ENCODE assay signal across 14 cellular contexts in genomic region chr20:33671573-33672288, GRCh38. TPM values are rescaled to one million over a fixed set of nuclear protein-coding genes. Genes with fewer than 3 reads are reported as not detected.
DNase-seq lines count a peak whose midpoint lies in the region; ATAC-seq, FAIRE-seq and TF ChIP-seq lines count a peak whose summit lies in the region.
"Had no signal": no experiment of that assay in that cellular context is flagged by ENCODE, and none has a peak within 500 bp of the region (broad histone marks: within the 10 kb centered on the region; RNA-seq: fewer than 3 reads in every experiment).

No MANE protein-coding gene starts in this region.

- no peak overlapping the region for H3K4me3 Mint-ChIP-seq in activated CD8-positive, alpha-beta memory T cell treated with anti-CD3 and anti-CD28 coated beads, Interleukin-2, amount 10 ng/mL, durations not matched to agents 7 days and 5 days

- H3K9ac ChIP-seq in kidney (ENCODE audit: low read length in 2 of 2) = no peak overlapping the region
- H3K9ac ChIP-seq: parathyroid adenoma had no signal

- TF ChIP-seq CTCF in RWPE1 (conservative IDR thresholded peaks at IDR 0.05; ENCODE audit: low read depth) = no peak
- TF ChIP-seq CTCF in gastroesophageal sphincter (IDR thresholded peaks at IDR 0.05) = no peak
- no peak for TF ChIP-seq CTCF in stomach (IDR thresholded peaks at IDR 0.05)
- no peak for TF ChIP-seq CTCF in body of pancreas (IDR thresholded peaks at IDR 0.05)
- no peak for TF ChIP-seq CTCF in kidney (IDR thresholded peaks at IDR 0.05; ENCODE audit: borderline replicate concordance, extremely low read depth, insufficient read depth)

- no peaks in the 10 kb centered on the region for H3K27me3 Mint-ChIP-seq in activated CD8-positive, alpha-beta memory T cell treated with anti-CD3 and anti-CD28 coated beads, Interleukin-2, amount 10 ng/mL, durations not matched to agents 7 days and 5 days

- H3K4me1 ChIP-seq in gastroesophageal sphincter (peaks cover 0 to 95% (median 40%) of the 10 kb centered on the region in 3 donors), stomach (peaks cover 54 to 93% (median 89%) of the 10 kb centered on the region in 4 donors), body of pancreas (peaks cover 48% of the 10 kb centered on the region), kidney (ENCODE audit: control insufficient read depth in 1 of 2, insufficient read depth in 1 of 2, low read depth in 1 of 2, low read length in 2 of 2) (peaks cover 4 to 31% of the 10 kb centered on the region in 2 donors)

- ATAC-seq in activated CD8-positive, alpha-beta memory T cell treated with anti-CD3 and anti-CD28 coated beads, Interleukin-2, amount 10 ng/mL, durations not matched to agents 7 days and 5 days = no peak
- ATAC-seq in gastroesophageal sphincter (no peak), body of pancreas (no peak)

- H3K27me3 ChIP-seq in gastroesophageal sphincter (no peaks in the 10 kb centered on the region), stomach (no peaks in the 10 kb centered on the region), body of pancreas (no peaks in the 10 kb centered on the region)

- peaks cover 0 to 36% of the 10 kb centered on the region in 2 donors for H3K36me3 ChIP-seq in gastroesophageal sphincter
- peaks cover 0 to 33% (median 23%) of the 10 kb centered on the region in 4 donors for H3K36me3 ChIP-seq in stomach
- peaks cover 0 to 3% of the 10 kb centered on the region in 2 donors for H3K36me3 ChIP-seq in body of pancreas (replicated peaks in 1 of 2; ENCODE audit: insufficient read depth in 1 of 2, low read depth in 2 of 2)
- H3K36me3 ChIP-seq in kidney (ENCODE audit: control insufficient read depth in 1 of 2, insufficient read depth in 2 of 2, low read length in 2 of 2) = peaks cover 0 to 5% of the 10 kb centered on the region in 2 donors

- POLR2A ChIA-PET in RWPE1 (lab: Yijun Ruan, JAX; ENCODE audit: low non-redundant PET) = interaction anchor here (0.5 kb wide), 1 partner anchor 278 kb away, joined by 3 read pairs; no protein-coding TSS in a partner anchor

- FAIRE-seq in kidney (lab: Jason Lieb, UNC) = no peak

- TF ChIP-seq POLR2A in gastroesophageal sphincter (IDR thresholded peaks at IDR 0.05) (no peak), stomach (IDR thresholded peaks at IDR 0.05) (no peak), body of pancreas (IDR thresholded peaks at IDR 0.05) (no peak)

- H3K4me1 Mint-ChIP-seq in activated CD8-positive, alpha-beta memory T cell treated with anti-CD3 and anti-CD28 coated beads, Interleukin-2, amount 10 ng/mL, durations not matched to agents 7 days and 5 days = peaks cover 44% of the 10 kb centered on the region

- no peaks in the 10 kb centered on the region for H3K9me3 ChIP-seq in gastroesophageal sphincter
- H3K9me3 ChIP-seq in stomach = no peaks in the 10 kb centered on the region
- no peaks in the 10 kb centered on the region for H3K9me3 ChIP-seq in body of pancreas
- no peaks in the 10 kb centered on the region for H3K9me3 ChIP-seq in kidney (ENCODE audit: control insufficient read depth in 1 of 2, low read length in 2 of 2)

- TF ChIP-seq EP300 in gastroesophageal sphincter (IDR thresholded peaks at IDR 0.05) (no peak), stomach (IDR thresholded peaks at IDR 0.05) (no peak)

- H3K9me3 Mint-ChIP-seq in activated CD8-positive, alpha-beta memory T cell treated with anti-CD3 and anti-CD28 coated beads, Interleukin-2, amount 10 ng/mL, durations not matched to agents 7 days and 5 days (ENCODE audit: low read depth) = no peaks in the 10 kb centered on the region

- peak overlapping the region; percentile 3 for H3K27ac Mint-ChIP-seq in activated CD8-positive, alpha-beta memory T cell treated with anti-CD3 and anti-CD28 coated beads, Interleukin-2, amount 10 ng/mL, durations not matched to agents 7 days and 5 days

- intact Hi-C loops in stomach (cut with DNase I; ENCODE audit: low total_unique reads) = no loop called here
- intact Hi-C loops in body of pancreas (cut with DNase I) = loop anchor here (5.0 kb wide), 1 partner anchor 209 kb away; no protein-coding TSS in a partner anchor
- intact Hi-C loops in kidney (cut with DNase I) = no loop called here

- H3K36me3 Mint-ChIP-seq in activated CD8-positive, alpha-beta memory T cell treated with anti-CD3 and anti-CD28 coated beads, Interleukin-2, amount 10 ng/mL, durations not matched to agents 7 days and 5 days = peaks cover 7% of the 10 kb centered on the region

- H3K4me3 ChIP-seq in gastroesophageal sphincter (no peak overlapping the region), stomach (no peak overlapping the region), body of pancreas (no peak overlapping the region), kidney (ENCODE audit: low read length in 2 of 2) (no peak overlapping the region)
- H3K4me3 ChIP-seq: lung had no signal

- CTCF ChIA-PET in activated CD8-positive, alpha-beta memory T cell treated with anti-CD3 and anti-CD28 coated beads, Interleukin-2, amount 10 ng/mL, durations not matched to agents 7 days and 5 days (lab: Charles Lee) = interaction anchor here (0.8 to 1.0 kb wide), 4 partner anchors 12 to 214 kb away, joined by 3 to 4 read pairs (median 3); partner anchors contain the start of gene ZNF341
- CTCF ChIA-PET in RWPE1 (lab: Yijun Ruan, JAX) = interaction anchor here (0.6 kb wide), 1 partner anchor 14 kb away, joined by 3 read pairs; no protein-coding TSS in a partner anchor

- H3K27ac ChIP-seq in RWPE1 = peak overlapping the region; percentile 88
- H3K27ac ChIP-seq in gastroesophageal sphincter = peak overlapping the region in 3 of 4 donors; percentile 93 to 97 (median 95)
- H3K27ac ChIP-seq in stomach = peak overlapping the region; percentile 5 to 94 (median 90)
- H3K27ac ChIP-seq in body of pancreas = no peak overlapping the region
- H3K27ac ChIP-seq in kidney (ENCODE audit: low read depth in 2 of 2, low read length in 2 of 2) = no peak overlapping the region
- H3K27ac ChIP-seq: parathyroid adenoma had no signal

- 72 to 83% methylated on average over 3 to 6 of the region's 8 CpGs for WGBS in gastroesophageal sphincter (ENCODE audit: low coverage in 1 of 2), 2 donors
- WGBS in stomach, 5 donors = 68 to 76% (median 72%) methylated on average over 7 to 8 of the region's 8 CpGs
- WGBS in body of pancreas, 2 donors = 79 to 80% methylated on average over 5 to 8 of the region's 8 CpGs

- no peak for DNase-seq in activated CD8-positive, alpha-beta memory T cell treated with anti-CD3 and anti-CD28 coated beads, Interleukin-2, amount 10 ng/mL, durations not matched to agents 7 days and 5 days
- DNase-seq in activated CD8-positive, alpha-beta memory T cell treated with anti-CD3 and anti-CD28 coated beads, Interleukin-2, amount 50 U/mL, for 4 hours = no peak
- DNase-seq in RWPE1 (ENCODE audit: low spot score) = no peak
- DNase-seq in stomach = no peak
- no peak for DNase-seq in body of pancreas
- no peak for DNase-seq in NCI-H226
- no peak for DNase-seq in kidney
- DNase-seq: activated CD4-positive, alpha-beta T cell treated with anti-CD3 and anti-CD28 coated beads for 1 hour; MV-4-11; SW 1271 had no signal

RNA-seq across cellular contexts. Expression of gene NECAB3, which starts 2.5 kb away (rescaled TPM):
- 10 to 100 TPM; 28.3 to 34.0 TPM for total RNA-seq in activated CD8-positive, alpha-beta memory T cell treated with anti-CD3 and anti-CD28 coated beads, Interleukin-2, amount 10 ng/mL, durations not matched to agents 7 days and 5 days
- total RNA-seq in gastroesophageal sphincter = 10 to 100 TPM; 30.6 to 71.9 (median 52.9) TPM
- 100 to 1,000 TPM in 3 of 5 donors, 10 to 100 TPM in 2; 28.1 to 335 (median 113) TPM for total RNA-seq in stomach
- 10 to 100 TPM; 31.4 to 60.0 (median 51.3) TPM for polyA plus RNA-seq in stomach
- 10 to 100 TPM; 41.8 to 92.3 TPM for total RNA-seq in body of pancreas
- total RNA-seq in kidney = 19.7 TPM
- 35.6 TPM for polyA plus RNA-seq in kidney (ENCODE audit: insufficient read depth, low read depth, low replicate concordance)

RNA-seq across cellular contexts. Expression of gene ACTL10, which starts 5.0 kb away (rescaled TPM):
- total RNA-seq in activated CD8-positive, alpha-beta memory T cell treated with anti-CD3 and anti-CD28 coated beads, Interleukin-2, amount 10 ng/mL, durations not matched to agents 7 days and 5 days = 1 to 10 TPM; 3.7 to 3.9 TPM
- total RNA-seq in gastroesophageal sphincter = 1 to 10 TPM in 3 of 4 donors, under 1 TPM in 1; 0.54 to 2.7 (median 2.1) TPM
- 10 to 100 TPM in 1 of 5 donors, 1 to 10 TPM in 3, not detected in 1; 1.1 to 12.3 (median 1.3) TPM for total RNA-seq in stomach
- polyA plus RNA-seq in stomach = 1 to 10 TPM; 1.4 to 2.9 (median 2.4) TPM
- total RNA-seq in body of pancreas = 1 to 10 TPM; 4.0 to 4.9 TPM
- total RNA-seq in kidney = 3.0 TPM
- polyA plus RNA-seq in kidney (ENCODE audit: insufficient read depth, low read depth, low replicate concordance) = 1.7 TPM

RNA-seq across cellular contexts. Expression of gene C20orf144, which starts 9.6 kb away (rescaled TPM):
- total RNA-seq in activated CD8-positive, alpha-beta memory T cell treated with anti-CD3 and anti-CD28 coated beads, Interleukin-2, amount 10 ng/mL, durations not matched to agents 7 days and 5 days = under 1 TPM; 0.30 to 0.53 TPM
- total RNA-seq in gastroesophageal sphincter (not detected), stomach (not detected), body of pancreas (under 1 TPM in 1 of 2 donors, not detected in 1; 0.66 TPM), kidney (0.16 TPM)
- polyA plus RNA-seq in stomach (under 1 TPM in 2 of 3 donors, not detected in 1; 0.19 to 0.31 TPM), kidney (ENCODE audit: insufficient read depth, low read depth, low replicate concordance) (not detected)
- total RNA-seq: temporal lobe had no signal

RNA-seq across cellular contexts. Expression of gene E2F1, which starts 14.5 kb away (rescaled TPM):
- 100 to 1,000 TPM in 1 of 2 experiments, 10 to 100 TPM in 1; 87.7 to 100 TPM for total RNA-seq in activated CD8-positive, alpha-beta memory T cell treated with anti-CD3 and anti-CD28 coated beads, Interleukin-2, amount 10 ng/mL, durations not matched to agents 7 days and 5 days
- total RNA-seq in gastroesophageal sphincter (1 to 10 TPM in 3 of 4 donors, under 1 TPM in 1; 0.57 to 4.4 (median 1.5) TPM), stomach (10 to 100 TPM in 2 of 5 donors, 1 to 10 TPM in 3; 2.3 to 24.9 (median 4.2) TPM), body of pancreas (under 1 TPM in 1 of 2 donors, not detected in 1; 0.66 TPM), kidney (1.5 TPM)
- polyA plus RNA-seq in stomach (1 to 10 TPM; 2.3 to 8.1 (median 4.9) TPM), kidney (ENCODE audit: insufficient read depth, low read depth, low replicate concordance) (0.90 TPM)

RNA-seq across cellular contexts. Expression of gene PXMP4, which starts 48.4 kb away (rescaled TPM):
- total RNA-seq in activated CD8-positive, alpha-beta memory T cell treated with anti-CD3 and anti-CD28 coated beads, Interleukin-2, amount 10 ng/mL, durations not matched to agents 7 days and 5 days = 10 to 100 TPM; 11.9 to 15.6 TPM
- total RNA-seq in gastroesophageal sphincter (1 to 10 TPM; 4.4 to 8.9 (median 6.8) TPM), stomach (10 to 100 TPM in 2 of 5 donors, 1 to 10 TPM in 2, under 1 TPM in 1; 0.72 to 36.8 (median 6.1) TPM), body of pancreas (1 to 10 TPM; 3.3 to 5.2 TPM), kidney (11.6 TPM)
- polyA plus RNA-seq in stomach (1 to 10 TPM; 4.0 to 5.9 (median 5.4) TPM), kidney (ENCODE audit: insufficient read depth, low read depth, low replicate concordance) (9.8 TPM)

Comparison
In these comparisons a context has a peak if more than half of its experiments do, and no peak if none do; other contexts are left out.
1. H3K27ac ChIP-seq: peak in RWPE1 (single experiment), gastroesophageal sphincter (3 of 4) and stomach (5 of 5); none in body of pancreas (0 of 4) and kidney (0 of 2).